Comparison of ENCODE assay signal across 8 cellular contexts in the genomic region with DNA sequence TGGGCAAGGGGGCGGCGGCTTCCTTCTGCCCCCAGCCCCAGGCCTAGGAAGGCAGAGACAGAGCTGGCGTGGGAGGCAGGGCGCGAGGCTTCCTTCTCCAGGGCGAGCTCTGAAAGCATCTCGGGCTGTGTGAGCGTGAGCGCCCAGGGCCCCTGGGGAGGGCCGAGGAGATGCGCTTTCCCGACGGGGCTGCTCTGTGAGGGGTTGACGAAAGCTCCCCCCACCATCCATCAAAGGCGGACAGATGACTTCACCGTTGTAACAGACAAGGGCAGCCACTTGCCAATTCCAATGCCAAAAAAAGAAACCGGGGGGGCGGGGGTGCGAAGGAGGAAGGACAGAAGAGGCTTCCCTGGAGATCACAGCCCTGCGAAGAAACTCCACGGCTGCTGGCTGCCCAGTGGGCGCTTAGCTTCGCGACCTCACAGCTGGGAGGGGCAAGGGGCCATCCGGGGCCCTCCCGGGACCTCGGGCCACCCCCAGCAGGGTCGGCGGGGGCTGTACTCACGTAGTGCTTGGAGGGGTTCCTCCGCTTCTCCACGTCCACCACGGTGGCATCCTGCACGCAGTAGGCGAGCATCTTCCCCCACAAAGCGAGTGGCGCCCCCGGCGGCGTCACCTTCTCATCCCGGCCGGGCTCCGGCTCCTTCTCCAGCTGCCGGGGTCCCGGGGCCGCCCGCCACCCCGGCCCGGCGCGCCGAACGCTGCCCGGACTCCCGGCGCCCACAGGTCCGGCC. TPM values are rescaled to one million over a fixed set of nuclear protein-coding genes. Genes with fewer than 3 reads are reported as not detected.
DNase-seq lines count a peak whose midpoint lies in the region; ATAC-seq and TF ChIP-seq lines count a peak whose summit lies in the region.

No MANE protein-coding gene starts in this region.

- peak overlapping the region; percentile 83 for H3K27ac ChIP-seq in foreskin keratinocyte
- H3K27ac ChIP-seq in neuronal stem cell (replicated peaks; ENCODE audit: low read length), result no peak overlapping the region

- peak; percentile 24 for TF ChIP-seq CTCF in foreskin keratinocyte (conservative IDR thresholded peaks at IDR 0.05)

- peak; percentile 63 for DNase-seq in activated CD8-positive, alpha-beta memory T cell treated with anti-CD3 and anti-CD28 coated beads for 24 hours
- DNase-seq in activated CD8-positive, alpha-beta memory T cell treated with anti-CD3 and anti-CD28 coated beads, Interleukin-2, amount 50 U/mL, for 48 hours, result no peak
- DNase-seq in activated CD8-positive, alpha-beta memory T cell treated with anti-CD3 and anti-CD28 coated beads, Interleukin-2, amount 50 U/mL, for 4 hours, result peak; percentile 21
- DNase-seq in foreskin keratinocyte (no peak), neuronal stem cell (ENCODE audit: low spot score) (no peak), H4 (ENCODE audit: low spot score) (no peak), NOMO-1 treated with DMSO at 0.1 percent for 48 hours (lab: John Stamatoyannopoulos, UW; ENCODE audit: unreplicated experiment) (no peak)

- ATAC-seq in foreskin keratinocyte, result peak; percentile 11
- ATAC-seq in GM19395 (IDR thresholded peaks at IDR 0.05; ENCODE audit: unreplicated experiment), result no peak

- H3K4me3 ChIP-seq in neuronal stem cell (ENCODE audit: low read length in 2 of 2), result peak overlapping the region; percentile 58 to 87

- peaks cover 0 to 16% of the 10 kb centered on the region in 2 donors for H3K36me3 ChIP-seq in neuronal stem cell (replicated peaks in 1 of 2; ENCODE audit: control insufficient read depth in 2 of 2, insufficient read depth in 2 of 2, low read length in 2 of 2)

- peak overlapping the region; percentile 86 for H3K18ac ChIP-seq in neuronal stem cell (ENCODE audit: low read length)

- H3K23ac ChIP-seq in neuronal stem cell (ENCODE audit: low read depth, low read length, poor library complexity), result no peak overlapping the region

- H3K14ac ChIP-seq in neuronal stem cell (ENCODE audit: low read length), result no peak overlapping the region

- peak overlapping the region; percentile 93 for H2AFZ ChIP-seq in neuronal stem cell (ENCODE audit: low read length)

- no peak overlapping the region for H4K8ac ChIP-seq in neuronal stem cell (ENCODE audit: low read depth, low read length)

- H3K79me1 ChIP-seq in neuronal stem cell (ENCODE audit: low read depth, low read length), result no peaks in the 10 kb centered on the region

- H3K27me3 ChIP-seq in foreskin keratinocyte (no peaks in the 10 kb centered on the region), neuronal stem cell (ENCODE audit: control insufficient read depth in 3 of 3, insufficient read depth in 3 of 3, low read depth in 1 of 3, low read length in 3 of 3) (peaks cover 0 to 23% (median 4%) of the 10 kb centered on the region in 3 experiments)

- H3K9me3 ChIP-seq in neuronal stem cell (replicated peaks in 1 of 2; ENCODE audit: control insufficient read depth in 2 of 2, insufficient read depth in 1 of 2, low read depth in 1 of 2, low read length in 2 of 2), result no peaks in the 10 kb centered on the region

- H2BK5ac ChIP-seq in neuronal stem cell (ENCODE audit: low read length), result no peak overlapping the region

- H3K4me1 ChIP-seq in foreskin keratinocyte, result peaks cover 33% of the 10 kb centered on the region
- H3K4me1 ChIP-seq in neuronal stem cell (ENCODE audit: control insufficient read depth in 2 of 2, insufficient read depth in 1 of 2, low read depth in 1 of 2, low read length in 2 of 2), result peaks cover 13 to 20% of the 10 kb centered on the region in 2 donors

- H3K9ac ChIP-seq in neuronal stem cell (ENCODE audit: low read depth, low read length, poor library complexity), result peak overlapping the region; percentile 80

- no CpG with 5 or more reads among the region's 57 CpGs for WGBS in neuronal stem cell (ENCODE audit: extremely low coverage in 2 of 2, insufficient read length in 2 of 2, insufficient replicate concordance in 1 of 2), 2 donors

- H2BK12ac ChIP-seq in neuronal stem cell (ENCODE audit: low read length), result peak overlapping the region; percentile 14

- peak overlapping the region; percentile 64 for H2AK5ac ChIP-seq in neuronal stem cell (ENCODE audit: low read depth, low read length)

- H4K91ac ChIP-seq in neuronal stem cell (ENCODE audit: low read depth, low read length, poor library complexity), result no peak overlapping the region

- H3K4ac ChIP-seq in neuronal stem cell (ENCODE audit: low read length), result no peak overlapping the region

- H2BK120ac ChIP-seq in neuronal stem cell (ENCODE audit: low read depth, low read length), result no peak overlapping the region

- H2BK15ac ChIP-seq in neuronal stem cell (ENCODE audit: low read length), result no peak overlapping the region

- peak overlapping the region; percentile 90 for H3K4me2 ChIP-seq in neuronal stem cell (ENCODE audit: insufficient read depth, low read length, poor library complexity, severe bottlenecking)

RNA-seq across cellular contexts. Expression of gene SH3PXD2A, which starts 0.5 kb away (rescaled TPM):
- total RNA-seq in foreskin keratinocyte, result 81.7 and 109 TPM in 2 replicates
- polyA plus RNA-seq in foreskin keratinocyte, result 23.9 and 27.5 TPM in 2 replicates
- 9.8 TPM for polyA plus RNA-seq in neuronal stem cell (2013, experiment 1 of 2)
- polyA plus RNA-seq in neuronal stem cell (2013, experiment 2 of 2), result 9.8 TPM
- 1.2 and 1.7 TPM in 2 replicates for total RNA-seq in H4 (2014; rRNA removed; shearing (Covaris generic))

Comparison
In these comparisons a context has a peak if more than half of its experiments do, and no peak if none do; other contexts are left out.
1. DNase-seq: peak in activated CD8-positive, alpha-beta memory T cell treated with anti-CD3 and anti-CD28 coated beads for 24 hours (single experiment) and activated CD8-positive, alpha-beta memory T cell treated with anti-CD3 and anti-CD28 coated beads, Interleukin-2, amount 50 U/mL, for 4 hours (single experiment); none in activated CD8-positive, alpha-beta memory T cell treated with anti-CD3 and anti-CD28 coated beads, Interleukin-2, amount 50 U/mL, for 48 hours (single experiment), foreskin keratinocyte (0 of 2), neuronal stem cell (single experiment), H4 (single experiment) and NOMO-1 treated with DMSO at 0.1 percent for 48 hours (single experiment).
2. RNA of gene SH3PXD2A, which starts 0.5 kb away (total RNA-seq): 81.7 to 109 TPM in foreskin keratinocyte; 1.2 to 1.7 TPM in H4; every median in the first group is over 10 times any median in the second.